Comparison of ENCODE assay signal across 11 cellular contexts in genomic region chr4:1715002-1715761, GRCh38. TPM values are rescaled to one million over a fixed set of nuclear protein-coding genes. Genes with fewer than 3 reads are reported as not detected.
A peak's percentile ranks its signal among the peaks of the same experiment; 100 is the strongest.
DNase-seq lines count a peak whose midpoint lies in the region; ATAC-seq, FAIRE-seq and TF ChIP-seq lines count a peak whose summit lies in the region.
"Had no signal": no experiment of that assay in that cellular context is flagged by ENCODE, and none has a peak within 500 bp of the region (broad histone marks: within the 10 kb centered on the region; RNA-seq: fewer than 3 reads in every experiment).

No MANE protein-coding gene starts in this region.

- H3K9ac ChIP-seq in BLaER1 treated with 17β-estradiol and CSF1 and Interleukin-3, amounts not matched to agents 10 nM and 100 nM, result peak overlapping the region; percentile 88 to 100 (median 99); a peak in 21 of 22 replicates
- H3K9ac ChIP-seq in SU-DHL-6 (ENCODE audit: low read length), result peak overlapping the region; percentile 92

- peak overlapping the region; percentile 66 to 100 (median 100) for H3K27ac ChIP-seq in BLaER1 treated with 17β-estradiol and CSF1 and Interleukin-3, amounts not matched to agents 10 nM and 100 nM
- H3K27ac ChIP-seq in SU-DHL-6 (ENCODE audit: low read depth, low read length), result peak overlapping the region; percentile 90
- H3K27ac ChIP-seq in lower lobe of right lung, result no peak overlapping the region

- no peak overlapping the region for H2AFZ ChIP-seq in SU-DHL-6 (ENCODE audit: low read depth, low read length, severe bottlenecking)

- peaks cover 48% of the 10 kb centered on the region for H3F3A ChIP-seq in SU-DHL-6 (ENCODE audit: insufficient read depth)

- peak overlapping the region; percentile 95 to 100 (median 99) for H3K4me2 ChIP-seq in BLaER1 treated with 17β-estradiol and CSF1 and Interleukin-3, amounts not matched to agents 10 nM and 100 nM
- H3K4me2 ChIP-seq in SU-DHL-6 (ENCODE audit: low read depth, low read length, poor library complexity, severe bottlenecking), result peak overlapping the region; percentile 96

- H4K20me1 ChIP-seq in BLaER1 treated with 17β-estradiol and CSF1 and Interleukin-3, amounts not matched to agents 10 nM and 100 nM, result peaks cover 45 to 91% (median 73%) of the 10 kb centered on the region in 11 experiments
- peaks cover 5% of the 10 kb centered on the region; the same call in 1 of the 2 replicates for H4K20me1 ChIP-seq in SU-DHL-6 (ENCODE audit: low read depth, low read length)

- TF ChIP-seq POLR2A in GM12892 (IDR thresholded peaks at IDR 0.05; ENCODE audit: low read depth, low read length), result peak; percentile 36; the same call in 1 of the 2 replicates

- peaks cover 78 to 83% (median 81%) of the 10 kb centered on the region in 10 experiments for H3K4me1 ChIP-seq in BLaER1 treated with 17β-estradiol and CSF1 and Interleukin-3, amounts not matched to agents 10 nM and 100 nM
- peaks cover 61% of the 10 kb centered on the region for H3K4me1 ChIP-seq in lower lobe of right lung

- TF ChIP-seq CTCF in SU-DHL-6 (IDR thresholded peaks at IDR 0.05; ENCODE audit: insufficient read depth, low read length, poor library complexity, severe bottlenecking) (no peak), lower lobe of right lung (IDR thresholded peaks at IDR 0.05) (no peak)

- H3K36me3 ChIP-seq in BLaER1 treated with 17β-estradiol and CSF1 and Interleukin-3, amounts not matched to agents 10 nM and 100 nM, result peaks cover 15 to 36% (median 24%) of the 10 kb centered on the region in 11 experiments; a peak in 18 of 22 replicates
- H3K36me3 ChIP-seq in SU-DHL-6 (ENCODE audit: low read length) (no peaks in the 10 kb centered on the region; the same call in 1 of the 2 replicates), lower lobe of right lung (peaks cover 44% of the 10 kb centered on the region)

- H3K79me2 ChIP-seq in SU-DHL-6 (ENCODE audit: insufficient read depth, low read length), result peaks cover 55% of the 10 kb centered on the region

- H3K27me3 ChIP-seq in BLaER1 treated with 17β-estradiol and CSF1 and Interleukin-3, amounts not matched to agents 10 nM and 100 nM, result no peaks in the 10 kb centered on the region
- H3K27me3 ChIP-seq in SU-DHL-6 (ENCODE audit: low read length) (no peaks in the 10 kb centered on the region), lower lobe of right lung (ENCODE audit: low read depth) (no peaks in the 10 kb centered on the region)

- FAIRE-seq in GM12892 (lab: Jason Lieb, UNC), result peak; percentile 84
- FAIRE-seq: RCC 7860 had no signal

- H3K4me3 ChIP-seq in BLaER1 treated with 17β-estradiol and CSF1 and Interleukin-3, amounts not matched to agents 10 nM and 100 nM, result peak overlapping the region; percentile 15 to 99 (median 92); a peak in 18 of 20 replicates
- H3K4me3 ChIP-seq in SU-DHL-6 (ENCODE audit: insufficient read depth, low read length, poor library complexity, severe bottlenecking) (peak overlapping the region; percentile 68), lower lobe of right lung (no peak overlapping the region)

- ATAC-seq in lower lobe of right lung, result no peak

- intact Hi-C loops in lower lobe of right lung (cut with DNase I), result no loop called here

- DNase-seq in GM12892 (ENCODE audit: insufficient read length) (no peak), germinal center (ENCODE audit: low spot score) (peak; percentile 64), lower lobe of right lung (no peak), NCI-H524 treated with DMSO at 0.1 percent for 48 hours (lab: John Stamatoyannopoulos, UW) (no peak), NCI-H2107 (lab: John Stamatoyannopoulos, UW) (no peak), RPMI8226 (no peak)
- DNase-seq: foreskin melanocyte had no signal

- H3K9me3 ChIP-seq in BLaER1 treated with 17β-estradiol and CSF1 and Interleukin-3, amounts not matched to agents 10 nM and 100 nM (replicated peaks in 1 of 11), result no peaks in the 10 kb centered on the region
- H3K9me3 ChIP-seq in SU-DHL-6 (ENCODE audit: insufficient read depth, low read length) (no peaks in the 10 kb centered on the region), lower lobe of right lung (no peaks in the 10 kb centered on the region)

- H3K9me2 ChIP-seq in SU-DHL-6 (replicated peaks; ENCODE audit: insufficient read depth, low read length), result no peaks in the 10 kb centered on the region

RNA-seq across cellular contexts. Expression of gene SLBP, which starts 3.1 kb away (rescaled TPM):
- 122 TPM for polyA plus RNA-seq in GM12892 (2012; ENCODE audit: missing spikeins)
- total RNA-seq in lower lobe of right lung, result 31.6 TPM

RNA-seq across cellular contexts. Expression of gene TMEM129, which starts 5.9 kb away (rescaled TPM):
- polyA plus RNA-seq in GM12892 (2012; ENCODE audit: missing spikeins), result 7.7 TPM
- total RNA-seq in lower lobe of right lung, result 30.9 TPM

RNA-seq across cellular contexts. Expression of gene TACC3, which starts 6.1 kb away (rescaled TPM):
- polyA plus RNA-seq in GM12892 (2012; ENCODE audit: missing spikeins), result 40.1 TPM
- total RNA-seq in lower lobe of right lung, result 19.3 TPM

RNA-seq across cellular contexts. Expression of gene FAM53A, which starts 31.1 kb away (rescaled TPM):
- 0.53 TPM for polyA plus RNA-seq in GM12892 (2012; ENCODE audit: missing spikeins)
- 1.7 TPM for total RNA-seq in lower lobe of right lung
- polyA plus RNA-seq: neural cell had no signal
